Comparison of ENCODE assay signal across 16 cellular contexts in genomic region chr6:96651816-96652215, GRCh38.
DNase-seq lines count a peak whose midpoint lies in the region; ATAC-seq, FAIRE-seq and TF ChIP-seq lines count a peak whose summit lies in the region.
"Had no signal": no experiment of that assay in that cellular context is flagged by ENCODE, and none has a peak within 500 bp of the region (broad histone marks: within the 10 kb centered on the region; RNA-seq: fewer than 3 reads in every experiment).

No MANE protein-coding gene starts in this region.

- no peak overlapping the region for H3K14ac ChIP-seq in H1 (ENCODE audit: insufficient read length)

- no peaks in the 10 kb centered on the region for H3K4me1 ChIP-seq in H1 (replicated peaks in 1 of 4; ENCODE audit: control insufficient read depth in 3 of 4, insufficient read depth in 4 of 4, low read length in 3 of 4)
- H3K4me1 ChIP-seq in CD8-positive, alpha-beta T cell (ENCODE audit: insufficient read depth, low read length) = no peaks in the 10 kb centered on the region
- H3K4me1 ChIP-seq in OCI-LY7 (ENCODE audit: insufficient read depth, low read length, poor library complexity, severe bottlenecking) = no peaks in the 10 kb centered on the region
- H3K4me1 ChIP-seq: colonic mucosa had no signal

- H3K79me2 ChIP-seq in H1 (ENCODE audit: control insufficient read depth in 1 of 2, insufficient read depth in 2 of 2, low read length in 2 of 2) (no peaks in the 10 kb centered on the region), OCI-LY7 (ENCODE audit: insufficient read depth, low read depth, low read length) (no peaks in the 10 kb centered on the region)

- BruUV-seq in OCI-LY7 (replicated peaks; lab: Mats Ljungman, UMichigan) = no TSS peak

- no peak overlapping the region for H2AK5ac ChIP-seq in H1 (ENCODE audit: low read depth, low read length)

- no peaks in the 10 kb centered on the region for H3K4me1 Mint-ChIP-seq in CD8-positive, alpha-beta T cell (ENCODE audit: low read depth)
- peaks cover 3% of the 10 kb centered on the region for H3K4me1 Mint-ChIP-seq in activated CD4-positive, alpha-beta T cell treated with anti-CD3 and anti-CD28 coated beads, Interleukin-2, amount 10 ng/mL, durations not matched to agents 24 days and 14 days
- H3K4me1 Mint-ChIP-seq: nephron progenitor cell had no signal

- H2BK5ac ChIP-seq in H1 (ENCODE audit: low read depth, low read length) = no peak overlapping the region

- 0 out of 2 replicates have a peak overlapping the region, but pooled peaks have one; percentile 70 for H2AFZ ChIP-seq in H1 (ENCODE audit: low read length)
- no peak overlapping the region for H2AFZ ChIP-seq in OCI-LY7 (ENCODE audit: low read length)
- H2AFZ ChIP-seq: GM23248 had no signal

- POLR2A ChIA-PET in H1 (lab: Charles Lee; ENCODE audit: partially characterized antibody) = no interaction called here
- POLR2A ChIA-PET in CD8-positive, alpha-beta T cell (lab: Charles Lee) = no interaction called here
- POLR2A ChIA-PET in OCI-LY7 (lab: Charles Lee) = interaction anchor here (0.7 to 1.4 kb wide), 7 partner anchors 9 to 469 kb away, joined by 3 to 5 read pairs (median 3); no protein-coding TSS in a partner anchor

- H3K56ac ChIP-seq in H1 (replicated peaks; ENCODE audit: insufficient read length, low read depth, low read length) = no peak overlapping the region

- H3K36me3 ChIP-seq in H1 (ENCODE audit: control insufficient read depth in 2 of 4, insufficient read depth in 4 of 4, low read length in 3 of 4) (no peaks in the 10 kb centered on the region; a peak in 1 of 8 replicates), OCI-LY7 (ENCODE audit: insufficient read depth, low read length) (no peaks in the 10 kb centered on the region)
- no peaks in the 10 kb centered on the region for H3K36me3 ChIP-seq in CD8-positive, alpha-beta T cell (ENCODE audit: insufficient read depth, low read length)
- H3K36me3 ChIP-seq: colonic mucosa had no signal

- no peak overlapping the region for H4K8ac ChIP-seq in H1 (ENCODE audit: extremely low read depth, insufficient read depth, low read length)

- no peaks in the 10 kb centered on the region for H3K9me3 Mint-ChIP-seq in CD8-positive, alpha-beta T cell
- H3K9me3 Mint-ChIP-seq in activated CD4-positive, alpha-beta T cell treated with anti-CD3 and anti-CD28 coated beads, Interleukin-2, amount 10 ng/mL, durations not matched to agents 24 days and 14 days = no peaks in the 10 kb centered on the region
- H3K9me3 Mint-ChIP-seq: nephron progenitor cell had no signal

- no peak for TF ChIP-seq EP300 in H1 (IDR thresholded peaks at IDR 0.05; ENCODE audit: borderline replicate concordance in 1 of 2, low read depth in 2 of 2, low read length in 2 of 2)

- no peak for TF ChIP-seq CTCF in H1 (IDR thresholded peaks at IDR 0.05; ENCODE audit: control extremely low read depth in 1 of 3, insufficient read depth in 1 of 3, low read depth in 1 of 3, low read length in 3 of 3)
- TF ChIP-seq CTCF in CD8-positive, alpha-beta T cell (IDR thresholded peaks at IDR 0.05) = no peak
- TF ChIP-seq CTCF in OCI-LY7 (conservative IDR thresholded peaks at IDR 0.05; ENCODE audit: low read length) = no peak

- H3K9me2 ChIP-seq in OCI-LY7 (ENCODE audit: insufficient read depth, low read length) = no peaks in the 10 kb centered on the region

- no peak overlapping the region for H4K5ac ChIP-seq in H1 (ENCODE audit: insufficient read length, low read depth, low read length)

- no peak overlapping the region for H2BK12ac ChIP-seq in H1 (ENCODE audit: low read depth, low read length)

- no peak overlapping the region for H2BK120ac ChIP-seq in H1 (replicated peaks; ENCODE audit: low read depth, low read length)

- CTCF ChIA-PET in H1 (lab: Charles Lee; ENCODE audit: partially characterized antibody) = interaction anchor here (0.7 to 1.1 kb wide), 2 partner anchors 24 to 406 kb away, joined by 4 read pairs; no protein-coding TSS in a partner anchor
- CTCF ChIA-PET in CD8-positive, alpha-beta T cell (lab: Charles Lee) = no interaction called here
- CTCF ChIA-PET in OCI-LY7 (lab: Charles Lee; ENCODE audit: unreplicated experiment) = no interaction called here

- no peak overlapping the region for H3K4me3 ChIP-seq in H1 (ENCODE audit: extremely low read depth in 1 of 4, insufficient read depth in 2 of 4, low read depth in 3 of 4, low read length in 4 of 4)
- no peak overlapping the region for H3K4me3 ChIP-seq in CD8-positive, alpha-beta T cell (ENCODE audit: low read depth, low read length)
- H3K4me3 ChIP-seq in OCI-LY7 (ENCODE audit: low read depth, low read length, poor library complexity, severe bottlenecking) = no peak overlapping the region
- H3K4me3 ChIP-seq: colonic mucosa, GM23248 had no signal

- H3K9me3 ChIP-seq in H1 (ENCODE audit: insufficient read depth in 2 of 2, low read depth in 1 of 2, low read length in 1 of 2) (no peaks in the 10 kb centered on the region), OCI-LY7 (ENCODE audit: low read length) (no peaks in the 10 kb centered on the region)
- no peaks in the 10 kb centered on the region for H3K9me3 ChIP-seq in CD8-positive, alpha-beta T cell (ENCODE audit: low read length)
- H3K9me3 ChIP-seq: colonic mucosa had no signal

- H3K9ac ChIP-seq in H1 (replicated peaks in 1 of 4; ENCODE audit: extremely low read depth in 1 of 4, low read depth in 3 of 4, low read length in 3 of 4) = no peak overlapping the region
- H3K9ac ChIP-seq: GM23248 had no signal

- no peak overlapping the region for H2BK20ac ChIP-seq in H1 (ENCODE audit: low read length)

- no peaks in the 10 kb centered on the region for H3K36me3 Mint-ChIP-seq in CD8-positive, alpha-beta T cell
- no peaks in the 10 kb centered on the region for H3K36me3 Mint-ChIP-seq in activated CD4-positive, alpha-beta T cell treated with anti-CD3 and anti-CD28 coated beads, Interleukin-2, amount 10 ng/mL, durations not matched to agents 24 days and 14 days (ENCODE audit: low read depth)

- H3K4me2 ChIP-seq in H1 (ENCODE audit: insufficient read depth in 1 of 2, low read depth in 2 of 2, low read length in 2 of 2) (no peak overlapping the region), OCI-LY7 (ENCODE audit: low read length) (no peak overlapping the region)

- H3K23me2 ChIP-seq in H1 (ENCODE audit: low read depth, low read length) = no peaks in the 10 kb centered on the region

- no peak overlapping the region for H3K27ac ChIP-seq in H1 (ENCODE audit: low read depth, low read length)
- H3K27ac ChIP-seq in CD8-positive, alpha-beta T cell (ENCODE audit: low read depth, low read length) = no peak overlapping the region
- no peak overlapping the region for H3K27ac ChIP-seq in OCI-LY7 (ENCODE audit: low read depth, low read length, poor library complexity, severe bottlenecking)
- H3K27ac ChIP-seq: colonic mucosa, GM23248 had no signal

- no peaks in the 10 kb centered on the region for H3K27me3 ChIP-seq in H1 (replicated peaks in 1 of 4; ENCODE audit: control insufficient read depth in 3 of 4, extremely low read depth in 1 of 4, insufficient read depth in 3 of 4, low read length in 3 of 4)
- H3K27me3 ChIP-seq in CD8-positive, alpha-beta T cell (ENCODE audit: insufficient read depth, low read length) = no peaks in the 10 kb centered on the region
- H3K27me3 ChIP-seq: colonic mucosa had no signal

- FAIRE-seq in H1 (lab: Jason Lieb, UNC) = no peak

- 72% methylated on average over 1 of the region's 1 CpG; no CpG with 5 or more reads in 1 of the 2 experiments for WGBS in H1 (ENCODE audit: extremely low coverage in 1 of 2, insufficient coverage in 1 of 2, insufficient read length in 1 of 2, insufficient replicate concordance in 2 of 2, low coverage in 1 of 2, low lambda C conversion rate in 2 of 2, missing lambda C conversion rate in 1 of 2), 2 experiments

- intact Hi-C loops in CD8-positive, alpha-beta T cell (cut with DNase I, micrococcal nuclease) = no loop called here
- intact Hi-C loops in OCI-LY7 (cut with micrococcal nuclease; ENCODE audit: unreplicated experiment) = no loop called here
- intact Hi-C loops in activated CD4-positive, alpha-beta T cell treated with anti-CD3 and anti-CD28 coated beads, Interleukin-2, amount 10 ng/mL, durations not matched to agents 24 days and 14 days (cut with micrococcal nuclease) = no loop called here

- DNase-seq in H1 (ENCODE audit: low read depth in 1 of 2, low spot score in 2 of 2) (no peak), OCI-LY7 (ENCODE audit: low spot score) (no peak)
- DNase-seq in CD8-positive, alpha-beta T cell = no peak
- no peak for DNase-seq in activated CD4-positive, alpha-beta T cell treated with anti-CD3 and anti-CD28 coated beads, Interleukin-2, amount 10 ng/mL, durations not matched to agents 24 days and 14 days
- DNase-seq: activated CD8-positive, alpha-beta memory T cell treated with anti-CD3 and anti-CD28 coated beads, Interleukin-2, amount 50 U/mL, for 4 hours; activated naive CD4-positive, alpha-beta T cell; colonic mucosa; DMS 273 treated with DMSO at 0.1 percent for 48 hours; GM23248; mammary epithelial cell; nephron progenitor cell; SHP77 had no signal

- H3K18ac ChIP-seq in H1 (ENCODE audit: extremely low read depth, low read length) = no peak overlapping the region

- no peak overlapping the region for H3K4me3 Mint-ChIP-seq in CD8-positive, alpha-beta T cell
- no peak overlapping the region for H3K4me3 Mint-ChIP-seq in activated CD4-positive, alpha-beta T cell treated with anti-CD3 and anti-CD28 coated beads, Interleukin-2, amount 10 ng/mL, durations not matched to agents 24 days and 14 days
- H3K4me3 Mint-ChIP-seq: nephron progenitor cell had no signal

- H3K27me3 Mint-ChIP-seq in CD8-positive, alpha-beta T cell (ENCODE audit: low read depth) = peaks cover 32% of the 10 kb centered on the region
- H3K27me3 Mint-ChIP-seq in activated CD4-positive, alpha-beta T cell treated with anti-CD3 and anti-CD28 coated beads, Interleukin-2, amount 10 ng/mL, durations not matched to agents 24 days and 14 days = peaks cover 2% of the 10 kb centered on the region

- H3K79me1 ChIP-seq in H1 (ENCODE audit: low read depth, low read length) = no peaks in the 10 kb centered on the region

- no peaks in the 10 kb centered on the region for H4K20me1 ChIP-seq in H1 (replicated peaks in 1 of 2; ENCODE audit: control insufficient read depth in 1 of 2, insufficient read depth in 2 of 2, low read length in 2 of 2)
- no peaks in the 10 kb centered on the region for H4K20me1 ChIP-seq in OCI-LY7 (ENCODE audit: insufficient read depth, low read length)

- ATAC-seq in GM18519 (IDR thresholded peaks at IDR 0.05; ENCODE audit: low FRiP score, unreplicated experiment) = peak; percentile 35
- peak; percentile 62 for ATAC-seq in GM21381 (IDR thresholded peaks at IDR 0.05; ENCODE audit: unreplicated experiment)
- ATAC-seq in HG02973 (IDR thresholded peaks at IDR 0.05; ENCODE audit: unreplicated experiment) = peak; percentile 38
- no peak for ATAC-seq in CD8-positive, alpha-beta T cell
- ATAC-seq: activated CD4-positive, CD25-positive, alpha-beta regulatory T cell treated with anti-CD3 and anti-CD28 coated beads, Interleukin-2, amount 50 U/mL, for 24 hours had no signal

- no peak overlapping the region for H3K23ac ChIP-seq in H1 (ENCODE audit: insufficient read length)

- no peak overlapping the region for H4K91ac ChIP-seq in H1 (replicated peaks; ENCODE audit: insufficient read length, low read length)

- H3K4ac ChIP-seq in H1 (replicated peaks; ENCODE audit: insufficient read length, low read depth, low read length) = no peak overlapping the region

- H2BK15ac ChIP-seq in H1 (ENCODE audit: low read length) = no peak overlapping the region

- TF ChIP-seq RAD21 in H1 (IDR thresholded peaks at IDR 0.05 in 1 of 2, conservative IDR thresholded peaks at IDR 0.05 in 1 of 2; ENCODE audit: low read depth in 2 of 2, low read length in 2 of 2) = no peak

- no peak overlapping the region for H3K27ac Mint-ChIP-seq in CD8-positive, alpha-beta T cell
- H3K27ac Mint-ChIP-seq in activated CD4-positive, alpha-beta T cell treated with anti-CD3 and anti-CD28 coated beads, Interleukin-2, amount 10 ng/mL, durations not matched to agents 24 days and 14 days = no peak overlapping the region
- H3K27ac Mint-ChIP-seq: nephron progenitor cell had no signal

- TF ChIP-seq POLR2A in H1 (IDR thresholded peaks at IDR 0.05; ENCODE audit: control extremely low read depth in 1 of 2, low read depth in 2 of 2, low read length in 2 of 2) = no peak
